Comparison of ENCODE assay signal across 20 cellular contexts in the genomic region with DNA sequence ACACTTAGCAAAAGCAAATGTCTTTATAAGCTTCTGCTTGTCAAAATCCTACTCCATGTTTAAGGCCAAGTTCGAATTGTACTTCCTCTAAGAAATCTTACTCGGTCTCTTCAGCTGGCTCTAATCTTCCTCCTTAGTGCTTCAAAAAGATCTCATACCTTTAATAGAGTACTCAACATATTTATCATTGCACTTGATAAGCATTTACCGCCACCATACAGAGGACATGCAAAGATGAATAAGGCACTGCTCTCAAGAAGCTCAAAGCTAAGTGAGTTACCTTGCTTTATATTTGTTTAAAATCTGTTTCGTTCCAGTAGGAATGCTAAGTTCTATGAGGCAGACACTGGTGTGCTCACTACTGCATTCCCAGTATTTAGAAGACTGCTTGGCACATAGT.
DNase-seq lines count a peak whose midpoint lies in the region; ATAC-seq and TF ChIP-seq lines count a peak whose summit lies in the region.
"Had no signal": no experiment of that assay in that cellular context is flagged by ENCODE, and none has a peak within 500 bp of the region (broad histone marks: within the 10 kb centered on the region; RNA-seq: fewer than 3 reads in every experiment).

No MANE protein-coding gene starts in this region.

- H3K9ac ChIP-seq in OCI-LY3 (ENCODE audit: low read length), result no peak overlapping the region
- H3K9ac ChIP-seq: BLaER1 had no signal

- peaks cover 9% of the 10 kb centered on the region for H3K36me3 Mint-ChIP-seq in stimulated activated effector memory CD8-positive, alpha-beta T cell treated with anti-CD3 and anti-CD28 coated beads, Interleukin-12 subunit alpha, Interleukin-12 subunit beta, amount 100 ng/mL, for 72 hours

- H2AFZ ChIP-seq in OCI-LY3 (ENCODE audit: low read depth, low read length), result no peak overlapping the region

- H3K79me2 ChIP-seq in OCI-LY3 (ENCODE audit: low read length), result no peaks in the 10 kb centered on the region

- H3K4me1 ChIP-seq in OCI-LY3 (ENCODE audit: low read length), result peaks cover 20% of the 10 kb centered on the region
- H3K4me1 ChIP-seq in lower lobe of right lung, result no peaks in the 10 kb centered on the region
- no peaks in the 10 kb centered on the region for H3K4me1 ChIP-seq in upper lobe of left lung
- no peaks in the 10 kb centered on the region for H3K4me1 ChIP-seq in heart left ventricle
- no peaks in the 10 kb centered on the region for H3K4me1 ChIP-seq in breast epithelium
- H3K4me1 ChIP-seq: BLaER1, Caco-2 had no signal

- H3K27me3 ChIP-seq in OCI-LY3 (ENCODE audit: low read depth, low read length), result no peaks in the 10 kb centered on the region
- no peaks in the 10 kb centered on the region for H3K27me3 ChIP-seq in lower lobe of right lung (ENCODE audit: low read depth)
- no peaks in the 10 kb centered on the region for H3K27me3 ChIP-seq in upper lobe of left lung
- no peaks in the 10 kb centered on the region for H3K27me3 ChIP-seq in heart left ventricle
- H3K27me3 ChIP-seq in breast epithelium, result no peaks in the 10 kb centered on the region
- H3K27me3 ChIP-seq: BLaER1 had no signal

- H3K4me1 Mint-ChIP-seq in stimulated activated effector memory CD8-positive, alpha-beta T cell treated with anti-CD3 and anti-CD28 coated beads, Interleukin-12 subunit alpha, Interleukin-12 subunit beta, amount 100 ng/mL, for 72 hours, result no peaks in the 10 kb centered on the region
- H3K4me1 Mint-ChIP-seq: B cell; CD4-positive, CD25-positive, alpha-beta regulatory T cell had no signal

- peak; percentile 87 to 93 for ATAC-seq in lower lobe of right lung
- peak; percentile 29 to 77 for ATAC-seq in upper lobe of left lung (ENCODE audit: low FRiP score in 2 of 2)
- ATAC-seq in heart left ventricle, result no peak
- no peak for ATAC-seq in HG03378 (IDR thresholded peaks at IDR 0.05; ENCODE audit: unreplicated experiment)
- ATAC-seq in stimulated activated effector memory CD8-positive, alpha-beta T cell treated with anti-CD3 and anti-CD28 coated beads, Interleukin-12 subunit alpha, Interleukin-12 subunit beta, amount 100 ng/mL, for 72 hours, result no peak
- ATAC-seq: CD8-positive, alpha-beta T cell had no signal

- peak; percentile 5 for DNase-seq in DMS79 (lab: John Stamatoyannopoulos, UW)
- DNase-seq in lower lobe of right lung, result no peak
- no peak for DNase-seq in upper lobe of left lung
- no peak for DNase-seq in heart left ventricle
- DNase-seq in breast epithelium (ENCODE audit: low spot score in 2 of 2), result no peak
- no peak for DNase-seq in stimulated activated effector memory CD8-positive, alpha-beta T cell treated with anti-CD3 and anti-CD28 coated beads, Interleukin-12 subunit alpha, Interleukin-12 subunit beta, amount 100 ng/mL, for 72 hours (ENCODE audit: low spot score in 2 of 2)
- DNase-seq: Caco-2; CD4-positive, CD25-positive, alpha-beta regulatory T cell; CD8-positive, alpha-beta T cell; DMS153; GF-D8; GOT3; H7; HCEC 1CT had no signal

- H4K20me1 ChIP-seq in OCI-LY3 (ENCODE audit: insufficient read depth, low read length), result no peaks in the 10 kb centered on the region
- H4K20me1 ChIP-seq: BLaER1 had no signal

- no peak overlapping the region for H3K27ac Mint-ChIP-seq in stimulated activated effector memory CD8-positive, alpha-beta T cell treated with anti-CD3 and anti-CD28 coated beads, Interleukin-12 subunit alpha, Interleukin-12 subunit beta, amount 100 ng/mL, for 72 hours
- H3K27ac Mint-ChIP-seq: B cell; CD4-positive, CD25-positive, alpha-beta regulatory T cell; CD8-positive, alpha-beta T cell had no signal

- 60 to 73% methylated on average over 4 of the region's 4 CpGs for WGBS in upper lobe of left lung, 2 donors
- 78 to 92% (median 85%) methylated on average over 4 of the region's 4 CpGs for WGBS in heart left ventricle, 4 donors

- H3K4me3 Mint-ChIP-seq in stimulated activated effector memory CD8-positive, alpha-beta T cell treated with anti-CD3 and anti-CD28 coated beads, Interleukin-12 subunit alpha, Interleukin-12 subunit beta, amount 100 ng/mL, for 72 hours, result no peak overlapping the region
- H3K4me3 Mint-ChIP-seq: B cell; CD4-positive, CD25-positive, alpha-beta regulatory T cell; CD8-positive, alpha-beta T cell had no signal

- intact Hi-C loops in lower lobe of right lung (cut with DNase I) (no loop called here), heart left ventricle (cut with DNase I) (no loop called here), breast epithelium (cut with DNase I; ENCODE audit: low total_unique reads) (no loop called here)

- peak overlapping the region; percentile 37 for H3K27ac ChIP-seq in OCI-LY3 (ENCODE audit: low read length)
- peak overlapping the region; percentile 25 for H3K27ac ChIP-seq in lower lobe of right lung
- H3K27ac ChIP-seq in upper lobe of left lung, result peak overlapping the region in 1 of 4 donors; percentile 11
- H3K27ac ChIP-seq in heart left ventricle, result no peak overlapping the region
- H3K27ac ChIP-seq in breast epithelium, result no peak overlapping the region
- H3K27ac ChIP-seq: 22Rv1, BLaER1, C4-2B had no signal

- TF ChIP-seq CTCF in OCI-LY3 (IDR thresholded peaks at IDR 0.05; ENCODE audit: low read depth, low read length) (no peak), lower lobe of right lung (IDR thresholded peaks at IDR 0.05) (no peak), upper lobe of left lung (IDR thresholded peaks at IDR 0.05) (no peak), heart left ventricle (IDR thresholded peaks at IDR 0.05) (no peak), breast epithelium (IDR thresholded peaks at IDR 0.05) (no peak)

- H3K9me3 Mint-ChIP-seq in stimulated activated effector memory CD8-positive, alpha-beta T cell treated with anti-CD3 and anti-CD28 coated beads, Interleukin-12 subunit alpha, Interleukin-12 subunit beta, amount 100 ng/mL, for 72 hours, result no peaks in the 10 kb centered on the region

- no peak for TF ChIP-seq EP300 in upper lobe of left lung (IDR thresholded peaks at IDR 0.05)

- no peaks in the 10 kb centered on the region for H3K9me3 ChIP-seq in OCI-LY3 (ENCODE audit: insufficient read depth, low read length)
- peaks cover 9% of the 10 kb centered on the region for H3K9me3 ChIP-seq in lower lobe of right lung
- H3K9me3 ChIP-seq in upper lobe of left lung, result no peaks in the 10 kb centered on the region
- H3K9me3 ChIP-seq in heart left ventricle, result peaks cover 0 to 15% (median 5%) of the 10 kb centered on the region in 12 donors
- H3K9me3 ChIP-seq in breast epithelium, result peaks cover 0 to 7% of the 10 kb centered on the region in 2 donors
- H3K9me3 ChIP-seq: Caco-2 had no signal

- H3K36me3 ChIP-seq in OCI-LY3 (replicated peaks; ENCODE audit: low read depth, low read length) (peaks cover 4% of the 10 kb centered on the region), lower lobe of right lung (peaks cover 15% of the 10 kb centered on the region), upper lobe of left lung (peaks cover 0 to 22% (median 10%) of the 10 kb centered on the region in 4 donors), heart left ventricle (peaks cover 0 to 24% (median 16%) of the 10 kb centered on the region in 9 donors), breast epithelium (no peaks in the 10 kb centered on the region)

- H3K4me3 ChIP-seq in OCI-LY3 (ENCODE audit: low read length) (0 out of 2 replicates have a peak overlapping the region, but pooled peaks have one; percentile 8), lower lobe of right lung (no peak overlapping the region), upper lobe of left lung (no peak overlapping the region), heart left ventricle (no peak overlapping the region), breast epithelium (no peak overlapping the region)
- H3K4me3 ChIP-seq: BLaER1 had no signal

- H3K4me2 ChIP-seq in OCI-LY3 (ENCODE audit: low read length), result peak overlapping the region; percentile 50
- H3K4me2 ChIP-seq: BLaER1 had no signal

- no peak for TF ChIP-seq POLR2A in upper lobe of left lung (IDR thresholded peaks at IDR 0.05)
- no peak for TF ChIP-seq POLR2A in heart left ventricle (IDR thresholded peaks at IDR 0.05)
- TF ChIP-seq POLR2A in breast epithelium (IDR thresholded peaks at IDR 0.05), result no peak

Comparison
In these comparisons a context has a peak if more than half of its experiments do, and no peak if none do; other contexts are left out.
1. H3K27ac ChIP-seq: peak in OCI-LY3 (single experiment) and lower lobe of right lung (single experiment); none in heart left ventricle (0 of 12) and breast epithelium (0 of 2).
2. ATAC-seq: peak in lower lobe of right lung (2 of 2) and upper lobe of left lung (2 of 2); none in heart left ventricle (0 of 4), HG03378 (single experiment) and stimulated activated effector memory CD8-positive, alpha-beta T cell treated with anti-CD3 and anti-CD28 coated beads, Interleukin-12 subunit alpha, Interleukin-12 subunit beta, amount 100 ng/mL, for 72 hours (single experiment).